Comparison of ENCODE assay signal across 16 cellular contexts in genomic region chr20:62135573-62136266, GRCh38. TPM values are rescaled to one million over a fixed set of nuclear protein-coding genes. Genes with fewer than 3 reads are reported as not detected.
DNase-seq lines count a peak whose midpoint lies in the region; ATAC-seq, FAIRE-seq and TF ChIP-seq lines count a peak whose summit lies in the region.
"Had no signal": no experiment of that assay in that cellular context is flagged by ENCODE, and none has a peak within 500 bp of the region (broad histone marks: within the 10 kb centered on the region; RNA-seq: fewer than 3 reads in every experiment).

No MANE protein-coding gene starts in this region.

- TF ChIP-seq POLR2A in GM12891 (IDR thresholded peaks at IDR 0.05; ENCODE audit: low read depth, low read length) = peak; percentile 72

- H3K9ac ChIP-seq in Karpas-422 (ENCODE audit: low read length) = no peak overlapping the region
- H3K9ac ChIP-seq in skeletal muscle tissue (ENCODE audit: low read depth in 1 of 3, low read length in 3 of 3) = no peak overlapping the region

- DNase-seq in GM12891 (ENCODE audit: insufficient read length, low spot score) (no peak), Karpas-422 (no peak), immature natural killer cell (no peak), left lobe of liver (ENCODE audit: low spot score) (no peak), WERI-Rb-1 (no peak)
- DNase-seq in stimulated activated naive CD8-positive, alpha-beta T cell treated with anti-CD3 and anti-CD28 coated beads, Interleukin-15, Interleukin-2, amounts not matched to agents 100 U/mL and 50 U/mL, for 24 hours = no peak
- DNase-seq: activated CD4-positive, alpha-beta T cell treated with anti-CD3 and anti-CD28 coated beads for 1 hour; colonic mucosa; GF-D8; NCI-H69; pancreas; SJCRH30 had no signal

- H3K27me3 ChIP-seq in Karpas-422 (ENCODE audit: low read length) (no peaks in the 10 kb centered on the region), skeletal muscle tissue (ENCODE audit: control insufficient read depth in 3 of 3, insufficient read depth in 3 of 3, low read length in 3 of 3) (no peaks in the 10 kb centered on the region), WERI-Rb-1 (ENCODE audit: insufficient read depth, low read depth, severe bottlenecking) (no peaks in the 10 kb centered on the region)
- H3K27me3 ChIP-seq: colonic mucosa, pancreas, SJCRH30, vagina had no signal

- peaks cover 32% of the 10 kb centered on the region for H4K20me1 ChIP-seq in Karpas-422 (ENCODE audit: insufficient read depth, low read depth, low read length)

- H3K27ac Mint-ChIP-seq in immature natural killer cell = peak overlapping the region; percentile 31 to 78 (median 74)
- H3K27ac Mint-ChIP-seq: T-helper 2 cell treated with Interferon-gamma antibody and Interleukin-4, amounts not matched to agents 5 μg/mL and 100 μg/mL, for 36 hours had no signal

- H3K4me2 ChIP-seq in Karpas-422 (ENCODE audit: low read depth, low read length, poor library complexity, severe bottlenecking) = no peak overlapping the region

- peaks cover 4 to 7% (median 7%) of the 10 kb centered on the region in 3 donors for H3K27me3 Mint-ChIP-seq in immature natural killer cell (ENCODE audit: low read depth in 3 of 3)
- H3K27me3 Mint-ChIP-seq: B cell had no signal

- H3K9me3 Mint-ChIP-seq in immature natural killer cell = no peaks in the 10 kb centered on the region
- H3K9me3 Mint-ChIP-seq: T-helper 2 cell treated with Interferon-gamma antibody and Interleukin-4, amounts not matched to agents 5 μg/mL and 100 μg/mL, for 36 hours had no signal

- no peak overlapping the region for H3K4me3 Mint-ChIP-seq in immature natural killer cell
- H3K4me3 Mint-ChIP-seq: B cell; T-helper 2 cell treated with Interferon-gamma antibody and Interleukin-4, amounts not matched to agents 5 μg/mL and 100 μg/mL, for 36 hours had no signal

- peaks cover 21% of the 10 kb centered on the region for H3K79me2 ChIP-seq in Karpas-422 (ENCODE audit: low read length)

- no peak overlapping the region for H2AFZ ChIP-seq in Karpas-422 (ENCODE audit: low read length)

- H3K27ac ChIP-seq in Karpas-422 (ENCODE audit: low read length) (peak overlapping the region; percentile 36), skeletal muscle tissue (ENCODE audit: low read depth, low read length) (peak overlapping the region; percentile 4), WERI-Rb-1 (no peak overlapping the region)
- H3K27ac ChIP-seq: colonic mucosa, pancreas, SJCRH30, vagina had no signal

- H3K9me3 ChIP-seq in Karpas-422 (ENCODE audit: low read length) (no peaks in the 10 kb centered on the region), skeletal muscle tissue (ENCODE audit: control insufficient read depth in 3 of 3, low read length in 3 of 3) (no peaks in the 10 kb centered on the region), WERI-Rb-1 (ENCODE audit: severe bottlenecking) (no peaks in the 10 kb centered on the region)
- H3K9me3 ChIP-seq: colonic mucosa, pancreas, SJCRH30, vagina had no signal

- H3K4me1 Mint-ChIP-seq in immature natural killer cell = peaks cover 42 to 45% of the 10 kb centered on the region in 2 donors

- FAIRE-seq in GM12891 (lab: Jason Lieb, UNC) = no peak
- FAIRE-seq: pancreas had no signal

- H3K36me3 ChIP-seq in Karpas-422 (ENCODE audit: insufficient read depth, low read length) (peaks cover 67% of the 10 kb centered on the region), skeletal muscle tissue (ENCODE audit: control insufficient read depth in 3 of 3, insufficient read depth in 3 of 3, low read length in 3 of 3) (peaks cover 73 to 90% (median 86%) of the 10 kb centered on the region in 3 donors), WERI-Rb-1 (peaks cover 98% of the 10 kb centered on the region)

- no peak overlapping the region for H3K4me3 ChIP-seq in Karpas-422 (ENCODE audit: low read length)
- no peak overlapping the region for H3K4me3 ChIP-seq in skeletal muscle tissue (ENCODE audit: low read length in 3 of 3)
- H3K4me3 ChIP-seq in WERI-Rb-1 (ENCODE audit: low read depth, low read length) = no peak overlapping the region
- H3K4me3 ChIP-seq: colonic mucosa, pancreas, SJCRH30, vagina had no signal

- H3K4me1 ChIP-seq in Karpas-422 (ENCODE audit: low read length) (peaks cover 29% of the 10 kb centered on the region), skeletal muscle tissue (ENCODE audit: control insufficient read depth in 3 of 3, insufficient read depth in 3 of 3, low read length in 3 of 3) (peaks cover 43 to 58% (median 48%) of the 10 kb centered on the region in 3 donors)
- H3K4me1 ChIP-seq: colonic mucosa, SJCRH30 had no signal

- no peaks in the 10 kb centered on the region for H3K9me2 ChIP-seq in Karpas-422 (replicated peaks; ENCODE audit: insufficient read depth, low read length)

- ATAC-seq in left lobe of liver = no peak
- no peak for ATAC-seq in stimulated activated naive CD8-positive, alpha-beta T cell treated with anti-CD3 and anti-CD28 coated beads, Interleukin-15, Interleukin-2, amounts not matched to agents 100 U/mL and 50 U/mL, for 24 hours

- peaks cover 17 to 44% (median 21%) of the 10 kb centered on the region in 3 donors for H3K36me3 Mint-ChIP-seq in immature natural killer cell

- no peak for TF ChIP-seq CTCF in WERI-Rb-1 (IDR thresholded peaks at IDR 0.05; ENCODE audit: low read depth, low read length)

TF ChIP-seq in GM12891, 5 proteins besides CTCF, POLR2A, EP300 and RAD21:
- TF ChIP-seq POU2F2 (IDR thresholded peaks at IDR 0.05; ENCODE audit: low read depth, low read length) = no peak
- TF ChIP-seq POLR2AphosphoS5 (IDR thresholded peaks at IDR 0.05; ENCODE audit: low read depth, low read length) = peak; percentile 52; the same call in 1 of the 2 replicates

RNA-seq across cellular contexts. Expression of gene PSMA7, which starts 7.5 kb away (rescaled TPM):
- polyA plus RNA-seq in GM12891 (2012; ENCODE audit: low read depth, missing spikeins) = 269 TPM
- total RNA-seq in Karpas-422 (2014; rRNA removed; shearing (Covaris generic); ENCODE audit: low replicate concordance) = 181 and 259 TPM in 2 replicates
- polyA plus RNA-seq in immature natural killer cell = 100 to 1,000 TPM; 497 to 643 (median 622) TPM
- total RNA-seq in skeletal muscle tissue (121 TPM), left lobe of liver (138 TPM)

RNA-seq across cellular contexts. Expression of gene SS18L1, which starts 7.8 kb away (rescaled TPM):
- polyA plus RNA-seq in GM12891 (2012; ENCODE audit: low read depth, missing spikeins) = 3.4 TPM
- total RNA-seq in Karpas-422 (2014; rRNA removed; shearing (Covaris generic); ENCODE audit: low replicate concordance) = 12.3 and 13.1 TPM in 2 replicates
- under 1 TPM in 2 of 3 donors, not detected in 1; 0.39 to 0.68 TPM for polyA plus RNA-seq in immature natural killer cell
- 11.5 TPM for total RNA-seq in skeletal muscle tissue
- total RNA-seq in left lobe of liver = 33.4 TPM

RNA-seq across cellular contexts. Expression of gene LSM14B, which starts 13.4 kb away (rescaled TPM):
- polyA plus RNA-seq in GM12891 (2012; ENCODE audit: low read depth, missing spikeins) = 23.3 TPM
- total RNA-seq in Karpas-422 (2014; rRNA removed; shearing (Covaris generic); ENCODE audit: low replicate concordance) = 16.1 and 32.3 TPM in 2 replicates
- polyA plus RNA-seq in immature natural killer cell = 1 to 10 TPM in 2 of 3 donors, under 1 TPM in 1; 0.19 to 1.9 (median 1.4) TPM
- total RNA-seq in skeletal muscle tissue (53.8 TPM), left lobe of liver (19.6 TPM)

RNA-seq across cellular contexts. Expression of gene MTG2, which starts 47.1 kb away (rescaled TPM):
- 19.5 TPM for polyA plus RNA-seq in GM12891 (2012; ENCODE audit: low read depth, missing spikeins)
- total RNA-seq in Karpas-422 (2014; rRNA removed; shearing (Covaris generic); ENCODE audit: low replicate concordance) = 20.2 and 31.5 TPM in 2 replicates
- 10 to 100 TPM; 14.5 to 19.6 (median 15.3) TPM for polyA plus RNA-seq in immature natural killer cell
- total RNA-seq in skeletal muscle tissue (10.4 TPM), left lobe of liver (31.0 TPM)
